ENCODE assay signal across 12 cellular contexts in genomic region chrX:133922390-133922772, GRCh38.
DNase-seq lines count a peak whose midpoint lies in the region; ATAC-seq and TF ChIP-seq lines count a peak whose summit lies in the region.
"Had no signal": no experiment of that assay in that cellular context is flagged by ENCODE, and none has a peak within 500 bp of the region (broad histone marks: within the 10 kb centered on the region; RNA-seq: fewer than 3 reads in every experiment).

No MANE protein-coding gene starts in this region.

- H3K9ac ChIP-seq in neuronal stem cell (ENCODE audit: low read depth, low read length, poor library complexity) = no peak overlapping the region

- no peaks in the 10 kb centered on the region for H3K79me1 ChIP-seq in neuronal stem cell (ENCODE audit: low read depth, low read length)

- no peak overlapping the region for H3K23ac ChIP-seq in neuronal stem cell (ENCODE audit: low read depth, low read length, poor library complexity)

- DNase-seq in activated CD8-positive, alpha-beta memory T cell treated with anti-CD3 and anti-CD28 coated beads, Interleukin-2, amount 10 ng/mL, durations not matched to agents 7 days and 5 days = no peak
- no peak for DNase-seq in activated CD8-positive, alpha-beta memory T cell treated with anti-CD3 and anti-CD28 coated beads for 24 hours
- peak; percentile 56 for DNase-seq in Jurkat, Clone E6-1 (ENCODE audit: low read depth, low spot score)
- peak; percentile 3 for DNase-seq in activated CD8-positive, alpha-beta T cell treated with anti-CD3 and anti-CD28 coated beads for 36 hours
- DNase-seq in neuronal stem cell (ENCODE audit: low spot score) (no peak), suprapubic skin (ENCODE audit: low spot score in 2 of 2) (no peak), mesothelial cell of epicardium (ENCODE audit: low spot score in 2 of 2, unreplicated experiment in 2 of 2) (no peak), nucleus accumbens (lab: John Stamatoyannopoulos, UW) (no peak)
- DNase-seq: spleen; stimulated activated naive CD4-positive, alpha-beta T cell treated with Interleukin-2 at 50 U/mL for 16 hours had no signal

- no peak overlapping the region for H2BK5ac ChIP-seq in neuronal stem cell (ENCODE audit: low read length)

- no peak overlapping the region for H3K4ac ChIP-seq in neuronal stem cell (ENCODE audit: low read length)

- peak overlapping the region; percentile 61 for H2AFZ ChIP-seq in neuronal stem cell (ENCODE audit: low read length)

- intact Hi-C loops in activated CD8-positive, alpha-beta T cell treated with anti-CD3 and anti-CD28 coated beads for 36 hours (cut with micrococcal nuclease) = no loop called here

- H3K4me1 Mint-ChIP-seq in activated CD8-positive, alpha-beta memory T cell treated with anti-CD3 and anti-CD28 coated beads, Interleukin-2, amount 10 ng/mL, durations not matched to agents 7 days and 5 days = peaks cover 12% of the 10 kb centered on the region
- H3K4me1 Mint-ChIP-seq in activated CD8-positive, alpha-beta T cell treated with anti-CD3 and anti-CD28 coated beads for 36 hours (ENCODE audit: low read depth) = peaks cover 12% of the 10 kb centered on the region
- peaks cover 36% of the 10 kb centered on the region for H3K4me1 Mint-ChIP-seq in mesothelial cell of epicardium

- H2BK12ac ChIP-seq in neuronal stem cell (ENCODE audit: low read length) = no peak overlapping the region

- H3K9me3 ChIP-seq in neuronal stem cell (replicated peaks in 1 of 2; ENCODE audit: control insufficient read depth in 2 of 2, insufficient read depth in 1 of 2, low read depth in 1 of 2, low read length in 2 of 2) = no peaks in the 10 kb centered on the region
- H3K9me3 ChIP-seq in suprapubic skin = no peaks in the 10 kb centered on the region

- no peak for TF ChIP-seq EP300 in suprapubic skin (IDR thresholded peaks at IDR 0.05)

- WGBS in neuronal stem cell (ENCODE audit: extremely low coverage in 2 of 2, insufficient read length in 2 of 2, insufficient replicate concordance in 1 of 2), 2 donors = no CpG with 5 or more reads among the region's 2 CpGs
- 33% methylated on average over 1 of the region's 2 CpGs for WGBS in suprapubic skin

- no peak overlapping the region for H4K91ac ChIP-seq in neuronal stem cell (ENCODE audit: low read depth, low read length, poor library complexity)

- no peak overlapping the region for H3K14ac ChIP-seq in neuronal stem cell (ENCODE audit: low read length)

- no peak overlapping the region for H3K4me3 Mint-ChIP-seq in activated CD8-positive, alpha-beta memory T cell treated with anti-CD3 and anti-CD28 coated beads, Interleukin-2, amount 10 ng/mL, durations not matched to agents 7 days and 5 days
- no peak overlapping the region for H3K4me3 Mint-ChIP-seq in activated CD8-positive, alpha-beta T cell treated with anti-CD3 and anti-CD28 coated beads for 36 hours
- H3K4me3 Mint-ChIP-seq in mesothelial cell of epicardium = no peak overlapping the region

- CTCF ChIA-PET in activated CD8-positive, alpha-beta memory T cell treated with anti-CD3 and anti-CD28 coated beads, Interleukin-2, amount 10 ng/mL, durations not matched to agents 7 days and 5 days (lab: Charles Lee) = interaction anchor here (0.8 to 1.7 kb wide), 6 partner anchors 10 to 1594 kb away, joined by 3 to 4 read pairs (median 3); no protein-coding TSS in a partner anchor
- CTCF ChIA-PET in activated CD8-positive, alpha-beta T cell treated with anti-CD3 and anti-CD28 coated beads for 36 hours (lab: Charles Lee) = interaction anchor here (0.8 to 2.8 kb wide), 7 partner anchors 9 to 224 kb away, joined by 3 to 14 read pairs (median 3); no protein-coding TSS in a partner anchor

- no peak overlapping the region for H2BK15ac ChIP-seq in neuronal stem cell (ENCODE audit: low read length)

- H3K27me3 ChIP-seq in neuronal stem cell (ENCODE audit: control insufficient read depth in 3 of 3, insufficient read depth in 3 of 3, low read depth in 1 of 3, low read length in 3 of 3) (no peaks in the 10 kb centered on the region), suprapubic skin (no peaks in the 10 kb centered on the region)
- H3K27me3 ChIP-seq: spleen had no signal

- peak overlapping the region; percentile 19 for H3K27ac Mint-ChIP-seq in activated CD8-positive, alpha-beta memory T cell treated with anti-CD3 and anti-CD28 coated beads, Interleukin-2, amount 10 ng/mL, durations not matched to agents 7 days and 5 days
- H3K27ac Mint-ChIP-seq in activated CD8-positive, alpha-beta T cell treated with anti-CD3 and anti-CD28 coated beads for 36 hours = peak overlapping the region; percentile 86
- H3K27ac Mint-ChIP-seq in mesothelial cell of epicardium = no peak overlapping the region

- H4K8ac ChIP-seq in neuronal stem cell (ENCODE audit: low read depth, low read length) = no peak overlapping the region

- H3K36me3 ChIP-seq in neuronal stem cell (replicated peaks in 1 of 2; ENCODE audit: control insufficient read depth in 2 of 2, insufficient read depth in 2 of 2, low read length in 2 of 2) = no peaks in the 10 kb centered on the region
- no peaks in the 10 kb centered on the region for H3K36me3 ChIP-seq in suprapubic skin
- H3K36me3 ChIP-seq: breast epithelium, spleen had no signal

- ATAC-seq in activated CD8-positive, alpha-beta memory T cell treated with anti-CD3 and anti-CD28 coated beads, Interleukin-2, amount 10 ng/mL, durations not matched to agents 7 days and 5 days = no peak
- ATAC-seq in activated CD8-positive, alpha-beta T cell treated with anti-CD3 and anti-CD28 coated beads for 36 hours = peak; percentile 27

- H3K27me3 Mint-ChIP-seq in activated CD8-positive, alpha-beta memory T cell treated with anti-CD3 and anti-CD28 coated beads, Interleukin-2, amount 10 ng/mL, durations not matched to agents 7 days and 5 days = no peaks in the 10 kb centered on the region
- no peaks in the 10 kb centered on the region for H3K27me3 Mint-ChIP-seq in activated CD8-positive, alpha-beta T cell treated with anti-CD3 and anti-CD28 coated beads for 36 hours
- H3K27me3 Mint-ChIP-seq in mesothelial cell of epicardium (ENCODE audit: low read depth) = no peaks in the 10 kb centered on the region

- no peak overlapping the region for H3K4me2 ChIP-seq in neuronal stem cell (ENCODE audit: insufficient read depth, low read length, poor library complexity, severe bottlenecking)

- no peaks in the 10 kb centered on the region for H3K9me3 Mint-ChIP-seq in activated CD8-positive, alpha-beta memory T cell treated with anti-CD3 and anti-CD28 coated beads, Interleukin-2, amount 10 ng/mL, durations not matched to agents 7 days and 5 days (ENCODE audit: low read depth)
- H3K9me3 Mint-ChIP-seq in activated CD8-positive, alpha-beta T cell treated with anti-CD3 and anti-CD28 coated beads for 36 hours = peaks cover 1% of the 10 kb centered on the region
- peaks cover 3% of the 10 kb centered on the region for H3K9me3 Mint-ChIP-seq in mesothelial cell of epicardium

- no peak overlapping the region for H2BK120ac ChIP-seq in neuronal stem cell (ENCODE audit: low read depth, low read length)

- H3K4me3 ChIP-seq in Jurkat, Clone E6-1 (ENCODE audit: low read length) = no peak overlapping the region
- H3K4me3 ChIP-seq in neuronal stem cell (ENCODE audit: low read length in 2 of 2) (no peak overlapping the region), suprapubic skin (no peak overlapping the region)

- TF ChIP-seq CTCF in activated CD8-positive, alpha-beta T cell treated with anti-CD3 and anti-CD28 coated beads for 36 hours (IDR thresholded peaks at IDR 0.05) = no peak
- TF ChIP-seq CTCF in suprapubic skin (IDR thresholded peaks at IDR 0.05) (no peak), mesothelial cell of epicardium (IDR thresholded peaks at IDR 0.05; ENCODE audit: unreplicated experiment) (no peak)

- no peak overlapping the region for H2AK5ac ChIP-seq in neuronal stem cell (ENCODE audit: low read depth, low read length)

- H3K18ac ChIP-seq in neuronal stem cell (ENCODE audit: low read length) = no peak overlapping the region

- peak overlapping the region; percentile 49 for H3K27ac ChIP-seq in neuronal stem cell (replicated peaks; ENCODE audit: low read length)
- no peak overlapping the region for H3K27ac ChIP-seq in suprapubic skin

- TF ChIP-seq POLR2A in suprapubic skin (IDR thresholded peaks at IDR 0.05) = no peak

- H3K4me1 ChIP-seq in neuronal stem cell (ENCODE audit: control insufficient read depth in 2 of 2, insufficient read depth in 1 of 2, low read depth in 1 of 2, low read length in 2 of 2) = peaks cover 8 to 10% of the 10 kb centered on the region in 2 donors
- no peaks in the 10 kb centered on the region for H3K4me1 ChIP-seq in suprapubic skin
- H3K4me1 ChIP-seq: breast epithelium had no signal

- POLR2A ChIA-PET in activated CD8-positive, alpha-beta T cell treated with anti-CD3 and anti-CD28 coated beads for 36 hours (lab: Charles Lee) = interaction anchor here (0.6 to 0.8 kb wide), 2 partner anchors 10 to 264 kb away, joined by 3 to 4 read pairs; no protein-coding TSS in a partner anchor

- H3K36me3 Mint-ChIP-seq in activated CD8-positive, alpha-beta memory T cell treated with anti-CD3 and anti-CD28 coated beads, Interleukin-2, amount 10 ng/mL, durations not matched to agents 7 days and 5 days = no peaks in the 10 kb centered on the region
- H3K36me3 Mint-ChIP-seq in activated CD8-positive, alpha-beta T cell treated with anti-CD3 and anti-CD28 coated beads for 36 hours (ENCODE audit: low read depth) = no peaks in the 10 kb centered on the region
- peaks cover 20% of the 10 kb centered on the region for H3K36me3 Mint-ChIP-seq in mesothelial cell of epicardium
- H3K36me3 Mint-ChIP-seq: IgD-negative memory B cell had no signal

Comparison
In these comparisons a context has a peak if more than half of its experiments do, and no peak if none do; other contexts are left out.
1. DNase-seq: peak in Jurkat, Clone E6-1 (single experiment) and activated CD8-positive, alpha-beta T cell treated with anti-CD3 and anti-CD28 coated beads for 36 hours (single experiment); none in activated CD8-positive, alpha-beta memory T cell treated with anti-CD3 and anti-CD28 coated beads, Interleukin-2, amount 10 ng/mL, durations not matched to agents 7 days and 5 days (single experiment), activated CD8-positive, alpha-beta memory T cell treated with anti-CD3 and anti-CD28 coated beads for 24 hours (single experiment), neuronal stem cell (single experiment), suprapubic skin (0 of 2), mesothelial cell of epicardium (0 of 2) and nucleus accumbens (0 of 56).